In genomic region chr7:158406817-158407216, GRCh38 we compare ENCODE assay signal across 15 cellular contexts.
"Had no signal": no experiment of that assay in that cellular context is flagged by ENCODE, and none has a peak within 500 bp of the region (broad histone marks: within the 10 kb centered on the region; RNA-seq: fewer than 3 reads in every experiment).

No MANE protein-coding gene starts in this region.

- ATAC-seq: esophagus mucosa; gastrocnemius medialis; sciatic nerve; stimulated activated memory B cell treated with anti-CD40 and anti-IgM and Interleukin-4, amounts not matched to agents 10 μg/mL and 1 μg/mL and 100 μg/mL, for 72 hours had no signal

- H3K9me3 ChIP-seq: gastrocnemius medialis, heart left ventricle, prostate gland, thoracic aorta had no signal

- H3K27ac ChIP-seq: gastrocnemius medialis, heart left ventricle, prostate gland, thoracic aorta had no signal

- H3K4me3 ChIP-seq: gastrocnemius medialis, heart left ventricle, lung, prostate gland, thoracic aorta had no signal

- H3K36me3 ChIP-seq: gastrocnemius medialis, heart left ventricle, prostate gland, thoracic aorta had no signal

- DNase-seq: activated CD4-positive, alpha-beta T cell treated with anti-CD3 and anti-CD28 coated beads, Interleukin-2, amount 50 U/mL, for 4 hours; activated naive CD4-positive, alpha-beta T cell; activated naive CD8-positive, alpha-beta T cell treated with anti-CD3 and anti-CD28 coated beads, Interleukin-2, amount 10 ng/mL, durations not matched to agents 7 days and 5 days; amygdala; caudate nucleus; gastrocnemius medialis; occipital lobe; stimulated activated CD4-positive, alpha-beta T cell treated with anti-CD3 and anti-CD28 coated beads, Interleukin-4, amount 100 ng/mL, for 4 hours had no signal

- H3K4me1 ChIP-seq: gastrocnemius medialis, heart left ventricle, prostate gland had no signal

- H3K27me3 ChIP-seq: gastrocnemius medialis had no signal
